In the genomic region with DNA sequence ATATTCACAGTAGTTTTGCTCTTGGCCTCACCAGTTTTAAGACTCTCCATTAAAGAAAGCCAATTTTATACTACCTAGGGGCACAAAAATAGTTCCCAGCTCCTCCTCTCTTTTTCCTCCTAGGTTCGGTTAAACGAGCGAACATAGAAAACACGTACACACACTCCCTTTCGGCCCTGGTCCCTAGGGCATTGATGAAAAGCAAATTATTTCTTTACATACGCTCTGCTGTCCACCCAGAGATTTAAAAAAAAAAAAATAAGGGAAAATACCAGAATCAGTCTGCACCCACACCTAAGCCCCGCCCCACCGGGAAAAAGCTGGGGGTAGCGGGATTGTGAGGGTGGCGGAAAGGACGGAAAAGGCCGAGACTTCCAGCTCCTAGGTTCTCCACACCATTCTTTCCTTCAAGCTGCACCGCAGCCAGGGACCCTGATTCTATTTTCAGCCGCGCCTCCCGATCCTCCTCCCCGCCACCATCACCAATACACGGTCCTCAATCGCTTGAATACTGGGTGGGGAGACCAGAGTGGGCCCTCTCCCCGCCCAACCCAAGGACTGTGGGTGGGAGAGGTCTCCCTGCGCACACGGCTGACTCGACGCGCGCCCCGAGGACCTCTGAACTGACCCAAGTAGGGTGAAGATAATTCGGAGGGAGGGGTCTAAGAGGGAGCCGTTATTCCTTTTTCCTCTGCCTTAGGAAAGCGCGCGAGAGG, we compare ENCODE assay signal across 8 cellular contexts. TPM values are rescaled to one million over a fixed set of nuclear protein-coding genes. Genes with fewer than 3 reads are reported as not detected.
DNase-seq lines count a peak whose midpoint lies in the region; ATAC-seq and TF ChIP-seq lines count a peak whose summit lies in the region.

No MANE protein-coding gene starts in this region.

- H3K9me3 ChIP-seq in SJCRH30 (replicated peaks), result no peaks in the 10 kb centered on the region
- no peaks in the 10 kb centered on the region for H3K9me3 ChIP-seq in lower lobe of right lung
- no peaks in the 10 kb centered on the region for H3K9me3 ChIP-seq in testis

- H3K4me1 ChIP-seq in SJCRH30 (peaks cover 4% of the 10 kb centered on the region; the same call in 1 of the 2 replicates), lower lobe of right lung (peaks cover 26% of the 10 kb centered on the region), testis (peaks cover 9% of the 10 kb centered on the region)

- H3K27ac ChIP-seq in SJCRH30 (peak overlapping the region; percentile 92), cingulate gyrus (ENCODE audit: low read depth, low read length) (peak overlapping the region; percentile 93), lower lobe of right lung (peak overlapping the region; percentile 95), testis (peak overlapping the region; percentile 95 to 99)

- peak; percentile 64 for DNase-seq in AG20443 (ENCODE audit: low spot score)
- DNase-seq in SJCRH30, result peak; percentile 54 to 72
- peak; percentile 51 for DNase-seq in lower lobe of right lung
- no peak for DNase-seq in testis
- DNase-seq in middle frontal gyrus (ENCODE audit: extremely low spot score, low spot score), result no peak

- TF ChIP-seq POLR2A in testis (IDR thresholded peaks at IDR 0.05), result no peak

- 0% methylated on average over 19 to 32 of the region's 32 CpGs for WGBS in testis, 2 donors

- peak overlapping the region; percentile 97 for H3K4me3 ChIP-seq in SJCRH30
- peak overlapping the region; percentile 97 for H3K4me3 ChIP-seq in lower lobe of right lung
- H3K4me3 ChIP-seq in testis, result peak overlapping the region; percentile 92 to 97

- no peaks in the 10 kb centered on the region for H3K27me3 ChIP-seq in SJCRH30
- no peaks in the 10 kb centered on the region for H3K27me3 ChIP-seq in lower lobe of right lung (ENCODE audit: low read depth)
- no peaks in the 10 kb centered on the region for H3K27me3 ChIP-seq in testis

- TF ChIP-seq CTCF in lower lobe of right lung (IDR thresholded peaks at IDR 0.05), result no peak
- no peak for TF ChIP-seq CTCF in testis (IDR thresholded peaks at IDR 0.05)

- intact Hi-C loops in lower lobe of right lung (cut with DNase I) (no loop called here), testis (cut with DNase I; ENCODE audit: low total_unique reads) (no loop called here)

- H3K36me3 ChIP-seq in SJCRH30 (no peaks in the 10 kb centered on the region; the same call in 1 of the 2 replicates), lower lobe of right lung (no peaks in the 10 kb centered on the region), testis (ENCODE audit: low read depth, missing control alignments) (no peaks in the 10 kb centered on the region)

- ATAC-seq in GM18498 (IDR thresholded peaks at IDR 0.05; ENCODE audit: unreplicated experiment) (peak; percentile 2), HG03442 (IDR thresholded peaks at IDR 0.05; ENCODE audit: unreplicated experiment) (peak; percentile 2), lower lobe of right lung (peak in 1 of 2 donors; percentile 19)

RNA-seq across cellular contexts. Expression of gene ATF2, which starts 0.8 kb away (rescaled TPM):
- total RNA-seq in SJCRH30 (2014; rRNA removed; shearing (Covaris generic)), result 35.2 and 48.5 TPM in 2 replicates
- total RNA-seq in lower lobe of right lung, result 48.0 TPM
- total RNA-seq in testis, result 10 to 100 TPM; 83.0 to 92.2 TPM
- polyA plus RNA-seq in testis (ENCODE audit: insufficient read depth, low read depth, low replicate concordance), result 59.9 TPM

RNA-seq across cellular contexts. Expression of gene ATP5MC3, which starts 14.3 kb away (rescaled TPM):
- total RNA-seq in SJCRH30 (2014; rRNA removed; shearing (Covaris generic)), result 330 and 335 TPM in 2 replicates
- total RNA-seq in lower lobe of right lung (133 TPM), testis (10 to 100 TPM; 68.4 to 82.9 TPM)
- polyA plus RNA-seq in testis (ENCODE audit: insufficient read depth, low read depth, low replicate concordance), result 136 TPM

Comparison
In these comparisons a context has a peak if more than half of its experiments do, and no peak if none do; other contexts are left out.
1. DNase-seq: peak in AG20443 (single experiment), SJCRH30 (2 of 2) and lower lobe of right lung (single experiment); none in testis (single experiment) and middle frontal gyrus (single experiment).
2. Peak in every context shown above with its lines, with median percentiles within 50 percentile points of each other: H3K27ac ChIP-seq and H3K4me3 ChIP-seq.